24 cellular contexts compared by ENCODE assay signal in genomic region chr10:133209641-133210040, GRCh38. TPM values are rescaled to one million over a fixed set of nuclear protein-coding genes. Genes with fewer than 3 reads are reported as not detected.
DNase-seq lines count a peak whose midpoint lies in the region; ATAC-seq, FAIRE-seq and TF ChIP-seq lines count a peak whose summit lies in the region.
"Had no signal": no experiment of that assay in that cellular context is flagged by ENCODE, and none has a peak within 500 bp of the region (broad histone marks: within the 10 kb centered on the region; RNA-seq: fewer than 3 reads in every experiment).

No MANE protein-coding gene starts in this region.

- H3K4ac ChIP-seq in H1 (replicated peaks; ENCODE audit: insufficient read length, low read depth, low read length) = no peak overlapping the region
- no peak overlapping the region for H3K4ac ChIP-seq in neuronal stem cell (ENCODE audit: low read length)

- peaks cover 0 to 2% (median 0%) of the 10 kb centered on the region in 4 experiments; a peak in 3 of 8 replicates for H3K36me3 ChIP-seq in H1 (ENCODE audit: control insufficient read depth in 2 of 4, insufficient read depth in 4 of 4, low read length in 3 of 4)
- peaks cover 0 to 7% of the 10 kb centered on the region in 2 donors for H3K36me3 ChIP-seq in neuronal stem cell (replicated peaks in 1 of 2; ENCODE audit: control insufficient read depth in 2 of 2, insufficient read depth in 2 of 2, low read length in 2 of 2)
- H3K36me3 ChIP-seq: BLaER1 treated with 17β-estradiol and CSF1 and Interleukin-3, amounts not matched to agents 10 nM and 100 nM had no signal

- H3K79me1 ChIP-seq in H1 (ENCODE audit: low read depth, low read length) = no peaks in the 10 kb centered on the region
- H3K79me1 ChIP-seq in neuronal stem cell (ENCODE audit: low read depth, low read length) = peaks cover 1% of the 10 kb centered on the region

- no peak overlapping the region for H2BK15ac ChIP-seq in H1 (ENCODE audit: low read length)
- no peak overlapping the region for H2BK15ac ChIP-seq in neuronal stem cell (ENCODE audit: low read length)

- POLR2A ChIA-PET in H1 (lab: Charles Lee; ENCODE audit: partially characterized antibody) = interaction anchor here (2.3 kb wide), 1 partner anchor 9 kb away, joined by 8 read pairs; no protein-coding TSS in a partner anchor

- H3K14ac ChIP-seq in H1 (ENCODE audit: insufficient read length) = no peak overlapping the region
- H3K14ac ChIP-seq in neuronal stem cell (ENCODE audit: low read length) = peak overlapping the region; percentile 98

- DNase-seq in right cardiac atrium (peak in 2 of 3 donors; percentile 36 to 48), left ventricle myocardium superior (no peak), H1 (ENCODE audit: low read depth in 1 of 2, low spot score in 2 of 2) (no peak), neuronal stem cell (ENCODE audit: low spot score) (no peak), nucleus accumbens (lab: John Stamatoyannopoulos, UW) (no peak)
- DNase-seq in activated naive CD4-positive, alpha-beta T cell treated with anti-CD3 and anti-CD28 coated beads, Interleukin-2, amount 50 U/mL, for 16 hours = no peak
- DNase-seq: 8988T, ACHN, Caco-2, Calu3, DMS79 treated with DMSO at 0.1 percent for 48 hours, GF-D8 had no signal

- H4K91ac ChIP-seq in H1 (replicated peaks; ENCODE audit: insufficient read length, low read length) (peak overlapping the region; percentile 74), neuronal stem cell (ENCODE audit: low read depth, low read length, poor library complexity) (no peak overlapping the region)

- WGBS in right cardiac atrium = 85% methylated on average over 20 of the region's 20 CpGs
- 90% methylated on average over 19 of the region's 20 CpGs; no CpG with 5 or more reads in 1 of the 2 experiments for WGBS in H1 (ENCODE audit: extremely low coverage in 1 of 2, insufficient coverage in 1 of 2, insufficient read length in 1 of 2, insufficient replicate concordance in 2 of 2, low coverage in 1 of 2, low lambda C conversion rate in 2 of 2, missing lambda C conversion rate in 1 of 2), 2 experiments
- WGBS in neuronal stem cell (ENCODE audit: extremely low coverage in 2 of 2, insufficient read length in 2 of 2, insufficient replicate concordance in 1 of 2), 2 donors = no CpG with 5 or more reads among the region's 20 CpGs

- H2BK12ac ChIP-seq in H1 (ENCODE audit: low read depth, low read length) (peak overlapping the region; percentile 43; the same call in 1 of the 2 replicates), neuronal stem cell (ENCODE audit: low read length) (peak overlapping the region; percentile 66)

- no peak overlapping the region for H2BK120ac ChIP-seq in H1 (replicated peaks; ENCODE audit: low read depth, low read length)
- no peak overlapping the region for H2BK120ac ChIP-seq in neuronal stem cell (ENCODE audit: low read depth, low read length)

- H4K8ac ChIP-seq in H1 (ENCODE audit: extremely low read depth, insufficient read depth, low read length) (0 out of 2 replicates have a peak overlapping the region, but pooled peaks have one; percentile 25), neuronal stem cell (ENCODE audit: low read depth, low read length) (no peak overlapping the region)

- ATAC-seq in right cardiac atrium (no peak), left ventricle myocardium superior (no peak)
- ATAC-seq: CD8-positive, alpha-beta T cell had no signal

- no peak for TF ChIP-seq RAD21 in H1 (IDR thresholded peaks at IDR 0.05 in 1 of 2, conservative IDR thresholded peaks at IDR 0.05 in 1 of 2; ENCODE audit: low read depth in 2 of 2, low read length in 2 of 2)

- no peak overlapping the region for H3K4me2 ChIP-seq in H1 (ENCODE audit: insufficient read depth in 1 of 2, low read depth in 2 of 2, low read length in 2 of 2)
- H3K4me2 ChIP-seq in neuronal stem cell (ENCODE audit: insufficient read depth, low read length, poor library complexity, severe bottlenecking) = no peak overlapping the region

- H4K20me1 ChIP-seq in H1 (replicated peaks in 1 of 2; ENCODE audit: control insufficient read depth in 1 of 2, insufficient read depth in 2 of 2, low read length in 2 of 2) = peaks cover 2 to 12% of the 10 kb centered on the region in 2 experiments

- TF ChIP-seq EP300 in H1 (IDR thresholded peaks at IDR 0.05; ENCODE audit: borderline replicate concordance in 1 of 2, low read depth in 2 of 2, low read length in 2 of 2) = no peak

- H3K18ac ChIP-seq in H1 (ENCODE audit: extremely low read depth, low read length) (no peak overlapping the region), neuronal stem cell (ENCODE audit: low read length) (peak overlapping the region; percentile 35)

- H3K4me3 ChIP-seq in right cardiac atrium (ENCODE audit: low read length) = no peak overlapping the region
- H3K4me3 ChIP-seq in H1 (ENCODE audit: extremely low read depth in 1 of 4, insufficient read depth in 2 of 4, low read depth in 3 of 4, low read length in 4 of 4) = no peak overlapping the region
- H3K4me3 ChIP-seq in neuronal stem cell (ENCODE audit: low read length in 2 of 2) = peak overlapping the region in 1 of 2 donors; percentile 66
- H3K4me3 ChIP-seq: BLaER1 treated with 17β-estradiol and CSF1 and Interleukin-3, amounts not matched to agents 10 nM and 100 nM had no signal

- CTCF ChIA-PET in H1 (lab: Charles Lee; ENCODE audit: partially characterized antibody) = no interaction called here

- peaks cover 8% of the 10 kb centered on the region for H3K23me2 ChIP-seq in H1 (ENCODE audit: low read depth, low read length)

- no peaks in the 10 kb centered on the region for H3K27me3 ChIP-seq in right cardiac atrium (ENCODE audit: control insufficient read depth, insufficient read depth)
- H3K27me3 ChIP-seq in H1 (replicated peaks in 1 of 4; ENCODE audit: control insufficient read depth in 3 of 4, extremely low read depth in 1 of 4, insufficient read depth in 3 of 4, low read length in 3 of 4) = no peaks in the 10 kb centered on the region; a peak in 1 of 7 replicates
- peaks cover 0 to 3% (median 0%) of the 10 kb centered on the region in 3 experiments for H3K27me3 ChIP-seq in neuronal stem cell (ENCODE audit: control insufficient read depth in 3 of 3, insufficient read depth in 3 of 3, low read depth in 1 of 3, low read length in 3 of 3)

- no peak for FAIRE-seq in H1 (lab: Jason Lieb, UNC)
- FAIRE-seq: A204.1, D721Med, G401.6, GM19239 had no signal

- H2AFZ ChIP-seq in H1 (ENCODE audit: low read length) (no peak overlapping the region), neuronal stem cell (ENCODE audit: low read length) (no peak overlapping the region)

- H3K23ac ChIP-seq in H1 (ENCODE audit: insufficient read length) (no peak overlapping the region), neuronal stem cell (ENCODE audit: low read depth, low read length, poor library complexity) (peak overlapping the region; percentile 90)

- TF ChIP-seq POLR2A in H1 (IDR thresholded peaks at IDR 0.05; ENCODE audit: control extremely low read depth in 1 of 2, low read depth in 2 of 2, low read length in 2 of 2) = no peak

- H3K56ac ChIP-seq in H1 (replicated peaks; ENCODE audit: insufficient read length, low read depth, low read length) = no peak overlapping the region

- H3K4me1 ChIP-seq in right cardiac atrium (ENCODE audit: control insufficient read depth, insufficient read depth, low read length) (no peaks in the 10 kb centered on the region), H1 (replicated peaks in 1 of 4; ENCODE audit: control insufficient read depth in 3 of 4, insufficient read depth in 4 of 4, low read length in 3 of 4) (no peaks in the 10 kb centered on the region; a peak in 1 of 7 replicates), neuronal stem cell (ENCODE audit: control insufficient read depth in 2 of 2, insufficient read depth in 1 of 2, low read depth in 1 of 2, low read length in 2 of 2) (no peaks in the 10 kb centered on the region)
- H3K4me1 ChIP-seq: Caco-2 had no signal

- TF ChIP-seq CTCF in H1 (IDR thresholded peaks at IDR 0.05; ENCODE audit: control extremely low read depth in 1 of 3, insufficient read depth in 1 of 3, low read depth in 1 of 3, low read length in 3 of 3) = no peak

- no peak overlapping the region for H2AK5ac ChIP-seq in H1 (ENCODE audit: low read depth, low read length)
- peak overlapping the region; percentile 74 for H2AK5ac ChIP-seq in neuronal stem cell (ENCODE audit: low read depth, low read length)

- H3K9me3 ChIP-seq in right cardiac atrium (ENCODE audit: control insufficient read depth, low read length) = no peaks in the 10 kb centered on the region
- H3K9me3 ChIP-seq in H1 (ENCODE audit: insufficient read depth in 2 of 2, low read depth in 1 of 2, low read length in 1 of 2) = no peaks in the 10 kb centered on the region; a peak in 1 of 4 replicates
- H3K9me3 ChIP-seq in neuronal stem cell (replicated peaks in 1 of 2; ENCODE audit: control insufficient read depth in 2 of 2, insufficient read depth in 1 of 2, low read depth in 1 of 2, low read length in 2 of 2) = peaks cover 0 to 5% of the 10 kb centered on the region in 2 donors
- H3K9me3 ChIP-seq: BLaER1 treated with 17β-estradiol and CSF1 and Interleukin-3, amounts not matched to agents 10 nM and 100 nM had no signal

- H2BK20ac ChIP-seq in H1 (ENCODE audit: low read length) = no peak overlapping the region

- no peak overlapping the region for H3K27ac ChIP-seq in right cardiac atrium (ENCODE audit: low read length)
- no peak overlapping the region for H3K27ac ChIP-seq in H1 (ENCODE audit: low read depth, low read length)
- no peak overlapping the region for H3K27ac ChIP-seq in neuronal stem cell (replicated peaks; ENCODE audit: low read length)
- H3K27ac ChIP-seq: BLaER1 treated with 17β-estradiol and CSF1 and Interleukin-3, amounts not matched to agents 10 nM and 100 nM; C4-2B had no signal

- no peak overlapping the region; the same call in 1 of the 2 replicates for H2BK5ac ChIP-seq in H1 (ENCODE audit: low read depth, low read length)
- no peak overlapping the region for H2BK5ac ChIP-seq in neuronal stem cell (ENCODE audit: low read length)

- no peaks in the 10 kb centered on the region for H3K79me2 ChIP-seq in H1 (ENCODE audit: control insufficient read depth in 1 of 2, insufficient read depth in 2 of 2, low read length in 2 of 2)

- intact Hi-C loops in right cardiac atrium (cut with DNase I) = no loop called here
- intact Hi-C loops in left ventricle myocardium superior (cut with micrococcal nuclease) = no loop called here

- H4K5ac ChIP-seq in H1 (ENCODE audit: insufficient read length, low read depth, low read length) = no peak overlapping the region

- no peak overlapping the region for H3K9ac ChIP-seq in H1 (replicated peaks in 1 of 4; ENCODE audit: extremely low read depth in 1 of 4, low read depth in 3 of 4, low read length in 3 of 4)
- H3K9ac ChIP-seq in neuronal stem cell (ENCODE audit: low read depth, low read length, poor library complexity) = peak overlapping the region; percentile 54
- H3K9ac ChIP-seq: BLaER1 treated with 17β-estradiol and CSF1 and Interleukin-3, amounts not matched to agents 10 nM and 100 nM had no signal

RNA-seq across cellular contexts. Expression of gene UTF1, which starts 20.4 kb away (rescaled TPM):
- total RNA-seq in right cardiac atrium (not detected), left ventricle myocardium superior (not detected)
- polyA plus RNA-seq in right cardiac atrium (not detected), H1 (2011; rRNA removed) (0.47 and 0.97 TPM in 2 replicates)
- total RNA-seq in H1 (2021; fragmentation: NEBNext Ultra II Directional; extraction: Animal tissue kit (Norgen Biotek cat#: 25700)) = 21.7 and 21.8 TPM in 2 replicates
- polyA plus RNA-seq in H1 (2011; cell fraction: cytosol; rRNA removed) = 0.56 TPM
- polyA plus RNA-seq in H1 (2011; cell fraction: nucleus; rRNA removed) = 3.0 TPM
- 4.6 to 12.2 TPM (median 10.6 TPM) in 4 replicates for polyA plus RNA-seq in H1 (2012, experiment 1 of 2)
- polyA plus RNA-seq in H1 (2012, experiment 2 of 2) = 0.80 TPM
- 23.8 TPM for polyA plus RNA-seq in H1 (2013, experiment 1 of 2)
- polyA plus RNA-seq in H1 (2013, experiment 2 of 2) = 24.8 TPM
- not detected in 2 replicates for polyA minus RNA-seq in H1 (2011; rRNA and poly(A)+ RNA removed)
- polyA minus RNA-seq in H1 (2011; cell fraction: cytosol; rRNA and poly(A)+ RNA removed) = 6.3 TPM
- 4.3 TPM for polyA minus RNA-seq in H1 (2011; cell fraction: nucleus; rRNA and poly(A)+ RNA removed)
- polyA plus RNA-seq in neuronal stem cell (2013, experiment 1 of 2) = 0.35 TPM
- polyA plus RNA-seq in neuronal stem cell (2013, experiment 2 of 2) = 0.33 TPM
- total RNA-seq: A673; Caco-2; Calu3; CD4-positive, alpha-beta T cell; CD8-positive, alpha-beta T cell had no signal
- polyA plus RNA-seq: AG04450, BJ had no signal

RNA-seq across cellular contexts. Expression of gene VENTX, which starts 28.0 kb away (rescaled TPM):
- total RNA-seq in right cardiac atrium = under 1 TPM; 0.45 to 0.89 (median 0.68) TPM
- 0.48 TPM for polyA plus RNA-seq in right cardiac atrium
- 0.99 TPM for total RNA-seq in left ventricle myocardium superior
- 4.7 and 5.6 TPM in 2 replicates for total RNA-seq in H1 (2021; fragmentation: NEBNext Ultra II Directional; extraction: Animal tissue kit (Norgen Biotek cat#: 25700))
- 5.6 and 7.8 TPM in 2 replicates for polyA plus RNA-seq in H1 (2011; rRNA removed)
- polyA plus RNA-seq in H1 (2011; cell fraction: cytosol; rRNA removed) = 4.6 TPM
- polyA plus RNA-seq in H1 (2011; cell fraction: nucleus; rRNA removed) = 17.4 TPM
- polyA plus RNA-seq in H1 (2012, experiment 1 of 2) = 3.4 to 5.9 TPM (median 5.1 TPM) in 4 replicates
- 3.8 TPM for polyA plus RNA-seq in H1 (2012, experiment 2 of 2)
- polyA plus RNA-seq in H1 (2013, experiment 1 of 2) = 3.8 TPM
- 3.5 TPM for polyA plus RNA-seq in H1 (2013, experiment 2 of 2)
- 1.6 and 1.7 TPM in 2 replicates for polyA minus RNA-seq in H1 (2011; rRNA and poly(A)+ RNA removed)
- 5.8 TPM for polyA minus RNA-seq in H1 (2011; cell fraction: cytosol; rRNA and poly(A)+ RNA removed)
- 6.0 TPM for polyA minus RNA-seq in H1 (2011; cell fraction: nucleus; rRNA and poly(A)+ RNA removed)
- 0.42 TPM for polyA plus RNA-seq in neuronal stem cell (2013, experiment 1 of 2)
- polyA plus RNA-seq in neuronal stem cell (2013, experiment 2 of 2) = 0.35 TPM
- total RNA-seq: A673; B cell; Caco-2; Calu3; CD8-positive, alpha-beta T cell had no signal
- polyA plus RNA-seq: AG04450, BJ had no signal

RNA-seq across cellular contexts. Expression of gene KNDC1, which starts 49.6 kb away (rescaled TPM):
- total RNA-seq in right cardiac atrium = 1 to 10 TPM in 2 of 4 donors, under 1 TPM in 2; 0.41 to 1.4 (median 0.91) TPM
- polyA plus RNA-seq in right cardiac atrium = 0.23 TPM
- 0.20 TPM for total RNA-seq in left ventricle myocardium superior
- total RNA-seq in H1 (2021; fragmentation: NEBNext Ultra II Directional; extraction: Animal tissue kit (Norgen Biotek cat#: 25700)) = 16.7 and 19.3 TPM in 2 replicates
- polyA plus RNA-seq in H1 (2011; rRNA removed) = 7.5 and 10.4 TPM in 2 replicates
- polyA plus RNA-seq in H1 (2011; cell fraction: cytosol; rRNA removed) = 8.2 TPM
- polyA plus RNA-seq in H1 (2011; cell fraction: nucleus; rRNA removed) = 24.2 TPM
- 10.6 to 18.0 TPM (median 14.3 TPM) in 4 replicates for polyA plus RNA-seq in H1 (2012, experiment 1 of 2)
- 7.0 TPM for polyA plus RNA-seq in H1 (2012, experiment 2 of 2)
- 6.2 TPM for polyA plus RNA-seq in H1 (2013, experiment 1 of 2)
- 5.8 TPM for polyA plus RNA-seq in H1 (2013, experiment 2 of 2)
- 14.2 and 17.3 TPM in 2 replicates for polyA minus RNA-seq in H1 (2011; rRNA and poly(A)+ RNA removed)
- 9.8 TPM for polyA minus RNA-seq in H1 (2011; cell fraction: cytosol; rRNA and poly(A)+ RNA removed)
- 27.6 TPM for polyA minus RNA-seq in H1 (2011; cell fraction: nucleus; rRNA and poly(A)+ RNA removed)
- 6.4 TPM for polyA plus RNA-seq in neuronal stem cell (2013, experiment 1 of 2)
- 6.1 TPM for polyA plus RNA-seq in neuronal stem cell (2013, experiment 2 of 2)
- total RNA-seq: A673; CD4-positive, alpha-beta T cell; CD8-positive, alpha-beta T cell had no signal

Comparison
In these comparisons a context has a peak if more than half of its experiments do, and no peak if none do; other contexts are left out.
1. DNase-seq: peak in right cardiac atrium (2 of 3); none in left ventricle myocardium superior (single experiment), H1 (0 of 2), neuronal stem cell (single experiment), activated naive CD4-positive, alpha-beta T cell treated with anti-CD3 and anti-CD28 coated beads, Interleukin-2, amount 50 U/mL, for 16 hours (single experiment) and nucleus accumbens (0 of 56).
2. RNA of gene UTF1, which starts 20.4 kb away (total RNA-seq): 21.7 to 21.8 TPM in H1; not detected in right cardiac atrium and not detected in left ventricle myocardium superior (single experiment); every median in the first group is over 10 times any median in the second.